In genomic region chr2:25454824-25455611, GRCh38 we compare ENCODE assay signal across 17 cellular contexts.
"Had no signal": no experiment of that assay in that cellular context is flagged by ENCODE, and none has a peak within 500 bp of the region (broad histone marks: within the 10 kb centered on the region; RNA-seq: fewer than 3 reads in every experiment).

No MANE protein-coding gene starts in this region.

- H3K27ac Mint-ChIP-seq: type B pancreatic cell had no signal

- H3K4me3 ChIP-seq: lung, smooth muscle cell had no signal

- H3K27ac ChIP-seq: neutrophil had no signal

- H3K9me3 ChIP-seq: neutrophil had no signal

- H3K9me3 Mint-ChIP-seq: stimulated activated memory B cell treated with anti-CD40 and anti-IgM and Interleukin-4, amounts not matched to agents 10 μg/mL and 1 μg/mL and 100 μg/mL, for 72 hours; type B pancreatic cell had no signal

- DNase-seq: activated CD4-positive, alpha-beta T cell treated with anti-CD3 and anti-CD28 coated beads for 1 hour; activated naive CD4-positive, alpha-beta T cell; activated T-cell treated with anti-CD3 and anti-CD28 coated beads, Interleukin-2, amount 50 U/mL, for 48 hours; amygdala; dermis blood vessel endothelial cell; hypothalamus; kidney glomerular epithelial cell; naive thymus-derived CD4-positive, alpha-beta T cell; posterior cingulate gyrus; substantia nigra; T-helper 9 cell had no signal

- H3K36me3 ChIP-seq: neutrophil had no signal

- H3K27me3 Mint-ChIP-seq: naive thymus-derived CD4-positive, alpha-beta T cell; stimulated activated memory B cell treated with anti-CD40 and anti-IgM and Interleukin-4, amounts not matched to agents 10 μg/mL and 1 μg/mL and 100 μg/mL, for 72 hours; type B pancreatic cell had no signal

- H3K4me3 Mint-ChIP-seq: naive thymus-derived CD4-positive, alpha-beta T cell; stimulated activated memory B cell treated with anti-CD40 and anti-IgM and Interleukin-4, amounts not matched to agents 10 μg/mL and 1 μg/mL and 100 μg/mL, for 72 hours; type B pancreatic cell had no signal

- H3K27me3 ChIP-seq: neutrophil had no signal

- ATAC-seq: esophagus mucosa; naive thymus-derived CD4-positive, alpha-beta T cell; stimulated activated memory B cell treated with anti-CD40 and anti-IgM and Interleukin-4, amounts not matched to agents 10 μg/mL and 1 μg/mL and 100 μg/mL, for 72 hours had no signal
